In genomic region chr10:114523876-114524275, GRCh38 we compare ENCODE assay signal across 12 cellular contexts.
DNase-seq lines count a peak whose midpoint lies in the region; ATAC-seq and TF ChIP-seq lines count a peak whose summit lies in the region.
"Had no signal": no experiment of that assay in that cellular context is flagged by ENCODE, and none has a peak within 500 bp of the region (broad histone marks: within the 10 kb centered on the region; RNA-seq: fewer than 3 reads in every experiment).

No MANE protein-coding gene starts in this region.

- H3K4me3 Mint-ChIP-seq in activated T-cell treated with anti-CD3 and anti-CD28 coated beads, Interleukin-2, amount 50 U/mL, for 24 hours = peak overlapping the region; percentile 93
- H3K4me3 Mint-ChIP-seq in T-helper 17 cell = peak overlapping the region; percentile 98

- no peaks in the 10 kb centered on the region for H3K27me3 Mint-ChIP-seq in activated T-cell treated with anti-CD3 and anti-CD28 coated beads, Interleukin-2, amount 50 U/mL, for 24 hours
- no peaks in the 10 kb centered on the region for H3K27me3 Mint-ChIP-seq in T-helper 17 cell

- DNase-seq in activated T-cell treated with anti-CD3 and anti-CD28 coated beads, Interleukin-2, amount 50 U/mL, for 24 hours = no peak
- no peak for DNase-seq in activated T-cell treated with anti-CD3 and anti-CD28 coated beads, Interleukin-2, amount 50 U/mL, for 48 hours
- DNase-seq in T-helper 17 cell = no peak
- DNase-seq in suprapubic skin (ENCODE audit: low spot score in 2 of 2) = no peak
- DNase-seq in central memory CD4-positive, alpha-beta T cell = no peak
- no peak for DNase-seq in brain microvascular endothelial cell
- no peak for DNase-seq in SW480 (ENCODE audit: low spot score)
- DNase-seq: occipital lobe, OCI-M1, tibial artery had no signal

- H3K9me3 Mint-ChIP-seq in activated T-cell treated with anti-CD3 and anti-CD28 coated beads, Interleukin-2, amount 50 U/mL, for 24 hours = no peaks in the 10 kb centered on the region

- peak overlapping the region in 1 of 2 donors; percentile 71 for H3K4me3 ChIP-seq in esophagus (ENCODE audit: low read depth in 1 of 2, low read length in 2 of 2)
- peak overlapping the region; percentile 55 for H3K4me3 ChIP-seq in suprapubic skin
- H3K4me3 ChIP-seq in brain microvascular endothelial cell (ENCODE audit: low read depth, low read length) = no peak overlapping the region
- H3K4me3 ChIP-seq: smooth muscle cell, tibial artery had no signal

- H3K27me3 ChIP-seq in esophagus (ENCODE audit: control insufficient read depth in 1 of 2, insufficient read depth in 2 of 2, low read length in 2 of 2) = no peaks in the 10 kb centered on the region
- no peaks in the 10 kb centered on the region for H3K27me3 ChIP-seq in suprapubic skin
- no peaks in the 10 kb centered on the region for H3K27me3 ChIP-seq in brain microvascular endothelial cell (replicated peaks)
- H3K27me3 ChIP-seq: tibial artery had no signal

- no peaks in the 10 kb centered on the region for H3K9me3 ChIP-seq in T-helper 17 cell (ENCODE audit: control insufficient read depth, low read length, poor library complexity, severe bottlenecking)
- H3K9me3 ChIP-seq in esophagus (ENCODE audit: control insufficient read depth in 2 of 2, insufficient read depth in 1 of 2, low read depth in 1 of 2, low read length in 1 of 2) = no peaks in the 10 kb centered on the region
- H3K9me3 ChIP-seq in suprapubic skin = no peaks in the 10 kb centered on the region
- H3K9me3 ChIP-seq: tibial artery had no signal

- H3K36me3 ChIP-seq in esophagus (ENCODE audit: control insufficient read depth in 2 of 2, insufficient read depth in 2 of 2, low read length in 1 of 2) (no peaks in the 10 kb centered on the region), suprapubic skin (no peaks in the 10 kb centered on the region), brain microvascular endothelial cell (replicated peaks) (no peaks in the 10 kb centered on the region)
- H3K36me3 ChIP-seq: tibial artery had no signal

- WGBS in esophagus, 2 donors = 63 to 68% methylated on average over 3 of the region's 3 CpGs
- 77% methylated on average over 3 of the region's 3 CpGs for WGBS in suprapubic skin

- H3K4me1 Mint-ChIP-seq in activated T-cell treated with anti-CD3 and anti-CD28 coated beads, Interleukin-2, amount 50 U/mL, for 24 hours (ENCODE audit: low read depth) = peaks cover 91% of the 10 kb centered on the region
- H3K4me1 Mint-ChIP-seq in T-helper 17 cell = peaks cover 57% of the 10 kb centered on the region

- TF ChIP-seq CTCF in suprapubic skin (IDR thresholded peaks at IDR 0.05) (no peak), brain microvascular endothelial cell (IDR thresholded peaks at IDR 0.05; ENCODE audit: low read depth, low read length, missing control alignments) (no peak)

- in situ Hi-C loops in brain microvascular endothelial cell (cut with HindIII; ENCODE audit: low pct_ligation_motif_present, low sequenced_read_pairs) = no loop called here

- ATAC-seq in T-helper 17 cell = no peak

- no peak for TF ChIP-seq POLR2A in suprapubic skin (IDR thresholded peaks at IDR 0.05)

- TF ChIP-seq EP300 in suprapubic skin (IDR thresholded peaks at IDR 0.05) = no peak

- peak overlapping the region; percentile 95 for H3K27ac Mint-ChIP-seq in activated T-cell treated with anti-CD3 and anti-CD28 coated beads, Interleukin-2, amount 50 U/mL, for 24 hours
- peak overlapping the region; percentile 100 for H3K27ac Mint-ChIP-seq in T-helper 17 cell

- H3K36me3 Mint-ChIP-seq in activated T-cell treated with anti-CD3 and anti-CD28 coated beads, Interleukin-2, amount 50 U/mL, for 24 hours (ENCODE audit: low read depth) = peaks cover 30% of the 10 kb centered on the region
- H3K36me3 Mint-ChIP-seq in T-helper 17 cell (ENCODE audit: low read depth) = peaks cover 8% of the 10 kb centered on the region

- H3K27ac ChIP-seq in esophagus (ENCODE audit: low read depth in 2 of 2, low read length in 1 of 2) (peak overlapping the region; percentile 77 to 84), suprapubic skin (no peak overlapping the region), brain microvascular endothelial cell (no peak overlapping the region)
- H3K27ac ChIP-seq: tibial artery had no signal

- H3K4me1 ChIP-seq in esophagus (ENCODE audit: control insufficient read depth in 2 of 2, insufficient read depth in 2 of 2, low read length in 1 of 2) (peaks cover 0 to 10% of the 10 kb centered on the region in 2 donors), suprapubic skin (peaks cover 77% of the 10 kb centered on the region)

Comparison
In these comparisons a context has a peak if more than half of its experiments do, and no peak if none do; other contexts are left out.
1. H3K27ac ChIP-seq: peak in esophagus (2 of 2); none in suprapubic skin (single experiment) and brain microvascular endothelial cell (single experiment).